Comparison of ENCODE assay signal across 1 cellular context in the genomic region with DNA sequence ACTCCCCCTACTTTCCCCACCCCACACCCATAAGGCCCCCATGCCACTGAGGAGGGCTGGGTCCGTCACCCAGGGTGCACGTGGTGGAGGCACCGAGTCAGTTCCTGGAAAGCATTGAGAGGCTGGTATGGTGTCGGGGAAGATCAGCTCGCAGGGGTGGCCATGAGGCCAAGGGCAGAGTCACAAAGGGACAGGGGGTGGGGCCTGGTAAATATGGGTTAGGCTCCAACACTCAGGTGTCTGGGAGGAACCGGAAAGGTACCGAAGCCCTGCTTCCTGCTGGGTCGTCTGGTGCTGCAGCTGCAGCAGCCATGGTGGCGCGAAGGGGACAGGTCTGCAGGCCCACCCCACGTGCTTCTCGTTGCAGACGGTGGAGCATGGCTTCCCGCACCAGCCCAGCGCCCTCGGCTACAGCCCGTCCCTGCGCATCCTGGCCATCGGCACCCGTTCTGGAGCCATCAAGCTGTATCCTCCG.
TF ChIP-seq lines count a peak whose summit lies in the region.

No MANE protein-coding gene starts in this region.

TF ChIP-seq in HepG2, 621 proteins besides CTCF, POLR2A, EP300 and RAD21 (continued from another document and continues in another):
- TF ChIP-seq, protein P1, sequence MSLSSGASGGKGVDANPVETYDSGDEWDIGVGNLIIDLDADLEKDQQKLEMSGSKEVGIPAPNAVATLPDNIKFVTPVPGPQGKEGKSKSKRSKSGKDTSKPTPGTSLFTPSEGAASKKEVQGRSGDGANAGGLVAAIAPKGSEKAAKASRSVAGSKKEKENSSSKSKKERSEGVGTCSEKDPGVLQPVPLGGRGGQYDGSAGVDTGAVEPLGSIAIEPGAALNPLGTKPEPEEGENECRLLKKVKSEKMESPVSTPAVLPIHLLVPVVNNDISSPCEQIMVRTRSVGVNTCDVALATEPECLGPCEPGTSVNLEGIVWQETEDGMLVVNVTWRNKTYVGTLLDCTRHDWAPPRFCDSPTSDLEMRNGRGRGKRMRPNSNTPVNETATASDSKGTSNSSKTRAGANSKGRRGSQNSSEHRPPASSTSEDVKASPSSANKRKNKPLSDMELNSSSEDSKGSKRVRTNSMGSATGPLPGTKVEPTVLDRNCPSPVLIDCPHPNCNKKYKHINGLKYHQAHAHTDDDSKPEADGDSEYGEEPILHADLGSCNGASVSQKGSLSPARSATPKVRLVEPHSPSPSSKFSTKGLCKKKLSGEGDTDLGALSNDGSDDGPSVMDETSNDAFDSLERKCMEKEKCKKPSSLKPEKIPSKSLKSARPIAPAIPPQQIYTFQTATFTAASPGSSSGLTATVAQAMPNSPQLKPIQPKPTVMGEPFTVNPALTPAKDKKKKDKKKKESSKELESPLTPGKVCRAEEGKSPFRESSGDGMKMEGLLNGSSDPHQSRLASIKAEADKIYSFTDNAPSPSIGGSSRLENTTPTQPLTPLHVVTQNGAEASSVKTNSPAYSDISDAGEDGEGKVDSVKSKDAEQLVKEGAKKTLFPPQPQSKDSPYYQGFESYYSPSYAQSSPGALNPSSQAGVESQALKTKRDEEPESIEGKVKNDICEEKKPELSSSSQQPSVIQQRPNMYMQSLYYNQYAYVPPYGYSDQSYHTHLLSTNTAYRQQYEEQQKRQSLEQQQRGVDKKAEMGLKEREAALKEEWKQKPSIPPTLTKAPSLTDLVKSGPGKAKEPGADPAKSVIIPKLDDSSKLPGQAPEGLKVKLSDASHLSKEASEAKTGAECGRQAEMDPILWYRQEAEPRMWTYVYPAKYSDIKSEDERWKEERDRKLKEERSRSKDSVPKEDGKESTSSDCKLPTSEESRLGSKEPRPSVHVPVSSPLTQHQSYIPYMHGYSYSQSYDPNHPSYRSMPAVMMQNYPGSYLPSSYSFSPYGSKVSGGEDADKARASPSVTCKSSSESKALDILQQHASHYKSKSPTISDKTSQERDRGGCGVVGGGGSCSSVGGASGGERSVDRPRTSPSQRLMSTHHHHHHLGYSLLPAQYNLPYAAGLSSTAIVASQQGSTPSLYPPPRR (CRISPR knock-in tag; IDR thresholded peaks at IDR 0.05; ENCODE audit: borderline replicate concordance) = 0 out of 2 replicates have a peak, but pooled peaks have one; percentile 50
- TF ChIP-seq MED8 (CRISPR knock-in tag; IDR thresholded peaks at IDR 0.05; ENCODE audit: insufficient replicate concordance) (no peak), BCL6 (CRISPR knock-in tag; IDR thresholded peaks at IDR 0.05) (peak; percentile 100), ZBTB33 (CRISPR knock-in tag; IDR thresholded peaks at IDR 0.05) (peak; percentile 76; the same call in 1 of the 2 replicates), ESRRA (CRISPR knock-in tag; IDR thresholded peaks at IDR 0.05; ENCODE audit: low read depth) (no peak; the same call in 1 of the 2 replicates), HNF4A (CRISPR knock-in tag; IDR thresholded peaks at IDR 0.05) (peak; percentile 34; the same call in 1 of the 2 replicates), ZNF761 (CRISPR knock-in tag; conservative IDR thresholded peaks at IDR 0.05) (no peak), ZNF644 (CRISPR knock-in tag; IDR thresholded peaks at IDR 0.05; ENCODE audit: low read depth) (no peak), ZNF558 (CRISPR knock-in tag; IDR thresholded peaks at IDR 0.05; ENCODE audit: borderline replicate concordance) (no peak), ZNF574 (CRISPR knock-in tag; IDR thresholded peaks at IDR 0.05) (peak; percentile 20; the same call in 1 of the 2 replicates), ZC3H13 (CRISPR knock-in tag; IDR thresholded peaks at IDR 0.05) (no peak), GPBP1L1 (CRISPR knock-in tag; IDR thresholded peaks at IDR 0.05) (no peak), GATAD1 (CRISPR knock-in tag; IDR thresholded peaks at IDR 0.05) (0 out of 2 replicates have a peak, but pooled peaks have one; percentile 22), CEBPB (IDR thresholded peaks at IDR 0.05; ENCODE audit: borderline replicate concordance, low read depth, low read length) (no peak), FOXA3 (CRISPR knock-in tag; IDR thresholded peaks at IDR 0.05) (peak; percentile 67), MZF1 (CRISPR knock-in tag; IDR thresholded peaks at IDR 0.05; ENCODE audit: borderline replicate concordance) (no peak), IRF2 (CRISPR knock-in tag; IDR thresholded peaks at IDR 0.05) (peak; percentile 18; the same call in 1 of the 2 replicates), ZNF724P (CRISPR knock-in tag; IDR thresholded peaks at IDR 0.05; ENCODE audit: borderline replicate concordance) (no peak), ZNF598 (CRISPR knock-in tag; IDR thresholded peaks at IDR 0.05; ENCODE audit: borderline replicate concordance) (0 out of 2 replicates have a peak, but pooled peaks have one; percentile 16), ZNF883 (CRISPR knock-in tag; IDR thresholded peaks at IDR 0.05; ENCODE audit: not compliant biosample characterization) (no peak), MEIS1 (CRISPR knock-in tag; IDR thresholded peaks at IDR 0.05; ENCODE audit: borderline replicate concordance) (no peak), MLXIP (CRISPR knock-in tag; IDR thresholded peaks at IDR 0.05; ENCODE audit: borderline replicate concordance) (no peak), ZNF788 (CRISPR knock-in tag; IDR thresholded peaks at IDR 0.05; ENCODE audit: borderline replicate concordance) (peak; percentile 28; the same call in 1 of the 2 replicates), ZNF296 (CRISPR knock-in tag; conservative IDR thresholded peaks at IDR 0.05) (no peak), HOXA3 (CRISPR knock-in tag; IDR thresholded peaks at IDR 0.05) (peak; percentile 63), NCOA2 (CRISPR knock-in tag; IDR thresholded peaks at IDR 0.05) (0 out of 2 replicates have a peak, but pooled peaks have one; percentile 12)
- TF ChIP-seq, protein P2, sequence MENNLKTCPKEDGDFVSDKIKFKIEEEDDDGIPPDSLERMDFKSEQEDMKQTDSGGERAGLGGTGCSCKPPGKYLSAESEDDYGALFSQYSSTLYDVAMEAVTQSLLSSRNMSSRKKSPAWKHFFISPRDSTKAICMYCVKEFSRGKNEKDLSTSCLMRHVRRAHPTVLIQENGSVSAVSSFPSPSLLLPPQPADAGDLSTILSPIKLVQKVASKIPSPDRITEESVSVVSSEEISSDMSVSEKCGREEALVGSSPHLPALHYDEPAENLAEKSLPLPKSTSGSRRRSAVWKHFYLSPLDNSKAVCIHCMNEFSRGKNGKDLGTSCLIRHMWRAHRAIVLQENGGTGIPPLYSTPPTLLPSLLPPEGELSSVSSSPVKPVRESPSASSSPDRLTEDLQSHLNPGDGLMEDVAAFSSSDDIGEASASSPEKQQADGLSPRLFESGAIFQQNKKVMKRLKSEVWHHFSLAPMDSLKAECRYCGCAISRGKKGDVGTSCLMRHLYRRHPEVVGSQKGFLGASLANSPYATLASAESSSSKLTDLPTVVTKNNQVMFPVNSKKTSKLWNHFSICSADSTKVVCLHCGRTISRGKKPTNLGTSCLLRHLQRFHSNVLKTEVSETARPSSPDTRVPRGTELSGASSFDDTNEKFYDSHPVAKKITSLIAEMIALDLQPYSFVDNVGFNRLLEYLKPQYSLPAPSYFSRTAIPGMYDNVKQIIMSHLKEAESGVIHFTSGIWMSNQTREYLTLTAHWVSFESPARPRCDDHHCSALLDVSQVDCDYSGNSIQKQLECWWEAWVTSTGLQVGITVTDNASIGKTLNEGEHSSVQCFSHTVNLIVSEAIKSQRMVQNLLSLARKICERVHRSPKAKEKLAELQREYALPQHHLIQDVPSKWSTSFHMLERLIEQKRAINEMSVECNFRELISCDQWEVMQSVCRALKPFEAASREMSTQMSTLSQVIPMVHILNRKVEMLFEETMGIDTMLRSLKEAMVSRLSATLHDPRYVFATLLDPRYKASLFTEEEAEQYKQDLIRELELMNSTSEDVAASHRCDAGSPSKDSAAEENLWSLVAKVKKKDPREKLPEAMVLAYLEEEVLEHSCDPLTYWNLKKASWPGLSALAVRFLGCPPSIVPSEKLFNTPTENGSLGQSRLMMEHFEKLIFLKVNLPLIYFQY (CRISPR knock-in tag; IDR thresholded peaks at IDR 0.05; ENCODE audit: borderline replicate concordance) = peak; percentile 18; the same call in 1 of the 2 replicates
- TF ChIP-seq, protein P3, sequence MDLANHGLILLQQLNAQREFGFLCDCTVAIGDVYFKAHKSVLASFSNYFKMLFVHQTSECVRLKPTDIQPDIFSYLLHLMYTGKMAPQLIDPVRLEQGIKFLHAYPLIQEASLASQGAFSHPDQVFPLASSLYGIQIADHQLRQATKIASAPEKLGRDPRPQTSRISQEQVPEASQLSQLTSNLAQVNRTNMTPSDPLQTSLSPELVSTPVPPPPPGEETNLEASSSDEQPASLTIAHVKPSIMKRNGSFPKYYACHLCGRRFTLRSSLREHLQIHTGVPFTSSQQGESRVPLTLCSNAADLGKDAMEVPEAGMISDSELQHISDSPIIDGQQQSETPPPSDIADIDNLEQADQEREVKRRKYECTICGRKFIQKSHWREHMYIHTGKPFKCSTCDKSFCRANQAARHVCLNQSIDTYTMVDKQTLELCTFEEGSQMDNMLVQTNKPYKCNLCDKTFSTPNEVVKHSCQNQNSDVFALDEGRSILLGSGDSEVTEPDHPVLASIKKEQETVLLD (CRISPR knock-in tag; IDR thresholded peaks at IDR 0.05; ENCODE audit: low read depth) = no peak
- TF ChIP-seq, protein P4, sequence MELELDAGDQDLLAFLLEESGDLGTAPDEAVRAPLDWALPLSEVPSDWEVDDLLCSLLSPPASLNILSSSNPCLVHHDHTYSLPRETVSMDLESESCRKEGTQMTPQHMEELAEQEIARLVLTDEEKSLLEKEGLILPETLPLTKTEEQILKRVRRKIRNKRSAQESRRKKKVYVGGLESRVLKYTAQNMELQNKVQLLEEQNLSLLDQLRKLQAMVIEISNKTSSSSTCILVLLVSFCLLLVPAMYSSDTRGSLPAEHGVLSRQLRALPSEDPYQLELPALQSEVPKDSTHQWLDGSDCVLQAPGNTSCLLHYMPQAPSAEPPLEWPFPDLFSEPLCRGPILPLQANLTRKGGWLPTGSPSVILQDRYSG (CRISPR knock-in tag; IDR thresholded peaks at IDR 0.05) = no peak
- TF ChIP-seq, protein P5, sequence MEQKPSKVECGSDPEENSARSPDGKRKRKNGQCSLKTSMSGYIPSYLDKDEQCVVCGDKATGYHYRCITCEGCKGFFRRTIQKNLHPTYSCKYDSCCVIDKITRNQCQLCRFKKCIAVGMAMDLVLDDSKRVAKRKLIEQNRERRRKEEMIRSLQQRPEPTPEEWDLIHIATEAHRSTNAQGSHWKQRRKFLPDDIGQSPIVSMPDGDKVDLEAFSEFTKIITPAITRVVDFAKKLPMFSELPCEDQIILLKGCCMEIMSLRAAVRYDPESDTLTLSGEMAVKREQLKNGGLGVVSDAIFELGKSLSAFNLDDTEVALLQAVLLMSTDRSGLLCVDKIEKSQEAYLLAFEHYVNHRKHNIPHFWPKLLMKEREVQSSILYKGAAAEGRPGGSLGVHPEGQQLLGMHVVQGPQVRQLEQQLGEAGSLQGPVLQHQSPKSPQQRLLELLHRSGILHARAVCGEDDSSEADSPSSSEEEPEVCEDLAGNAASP (CRISPR knock-in tag; IDR thresholded peaks at IDR 0.05; ENCODE audit: borderline replicate concordance) = peak; percentile 93; the same call in 1 of the 2 replicates
